ENCODE assay signal across 15 cellular contexts in the genomic region with DNA sequence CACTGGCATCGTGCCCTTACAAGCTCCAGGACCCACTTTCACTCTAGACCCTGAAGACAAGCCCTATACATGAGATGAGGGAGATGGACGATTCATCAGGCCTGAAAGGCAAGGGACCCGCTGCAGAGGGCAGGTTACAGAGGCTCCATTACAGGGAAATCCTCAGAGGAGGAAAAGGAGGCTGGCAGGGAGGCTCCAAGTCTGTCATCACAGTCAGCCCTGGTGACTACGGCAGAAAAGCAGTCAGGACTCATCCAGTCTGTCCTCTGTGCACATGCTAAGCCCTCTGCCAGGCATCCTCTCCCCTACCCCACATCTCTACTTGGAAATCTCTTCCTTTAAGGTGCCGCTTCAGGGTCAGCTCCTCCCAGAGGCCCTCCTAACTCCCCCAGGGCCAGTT.
DNase-seq lines count a peak whose midpoint lies in the region; ATAC-seq and TF ChIP-seq lines count a peak whose summit lies in the region.
"Had no signal": no experiment of that assay in that cellular context is flagged by ENCODE, and none has a peak within 500 bp of the region (broad histone marks: within the 10 kb centered on the region; RNA-seq: fewer than 3 reads in every experiment).

No MANE protein-coding gene starts in this region.

- no peaks in the 10 kb centered on the region for H3K27me3 ChIP-seq in GM23248 (replicated peaks; ENCODE audit: insufficient read depth)
- H3K27me3 ChIP-seq: BE2C had no signal

- no peak overlapping the region for H3K9ac ChIP-seq in GM23248

- H3K4me1 ChIP-seq in GM23248 (ENCODE audit: insufficient read depth): no peaks in the 10 kb centered on the region
- H3K4me1 ChIP-seq: BE2C, HAP-1 had no signal

- H3K36me3 ChIP-seq in GM23248 (ENCODE audit: low read depth): no peaks in the 10 kb centered on the region
- H3K36me3 ChIP-seq: BE2C, HAP-1 had no signal

- ATAC-seq in HG03097 (IDR thresholded peaks at IDR 0.05; ENCODE audit: low FRiP score, unreplicated experiment): no peak
- no peak for ATAC-seq in stimulated activated naive CD8-positive, alpha-beta T cell treated with anti-CD3 and anti-CD28 coated beads, Interleukin-15, Interleukin-2, amounts not matched to agents 100 U/mL and 50 U/mL, for 24 hours

- H3K9me3 Mint-ChIP-seq in osteocyte (ENCODE audit: unreplicated experiment): peaks cover 4% of the 10 kb centered on the region
- H3K9me3 Mint-ChIP-seq: CD4-positive, alpha-beta T cell had no signal

- no peaks in the 10 kb centered on the region for H3K27me3 Mint-ChIP-seq in osteocyte (ENCODE audit: unreplicated experiment)

- peak; percentile 19 for DNase-seq in GM23248
- peak; percentile 46 for DNase-seq in coronary artery (ENCODE audit: low spot score)
- peak; percentile 45 for DNase-seq in mesenteric fat pad (ENCODE audit: low spot score)
- DNase-seq in osteocyte (ENCODE audit: extremely low spot score, unreplicated experiment): peak; percentile 67
- DNase-seq in activated CD8-positive, alpha-beta memory T cell treated with anti-CD3 and anti-CD28 coated beads, Interleukin-2, amount 50 U/mL, for 48 hours: no peak
- DNase-seq in EL: no peak
- DNase-seq in stimulated activated naive CD8-positive, alpha-beta T cell treated with anti-CD3 and anti-CD28 coated beads, Interleukin-15, Interleukin-2, amounts not matched to agents 100 U/mL and 50 U/mL, for 24 hours: no peak
- DNase-seq: 8988T; BE2C; Caco-2; CD4-positive, alpha-beta T cell; GDM1 had no signal

- H3K27ac ChIP-seq in GM23248 (no peak overlapping the region), coronary artery (no peak overlapping the region)
- H3K27ac ChIP-seq: C4-2B had no signal

- in situ Hi-C loops in GM23248 (cut with MboI): no loop called here

- TF ChIP-seq CTCF in coronary artery (IDR thresholded peaks at IDR 0.05) (no peak), osteocyte (IDR thresholded peaks at IDR 0.05) (no peak)

- H3K4me3 ChIP-seq in GM23248: no peak overlapping the region
- no peak overlapping the region for H3K4me3 ChIP-seq in coronary artery
- H3K4me3 ChIP-seq: HAP-1 had no signal

- no peak overlapping the region for H3K4me3 Mint-ChIP-seq in osteocyte (ENCODE audit: unreplicated experiment)
- H3K4me3 Mint-ChIP-seq: CD4-positive, alpha-beta T cell had no signal

- no peak overlapping the region for H3K27ac Mint-ChIP-seq in osteocyte (ENCODE audit: unreplicated experiment)
- H3K27ac Mint-ChIP-seq: CD4-positive, alpha-beta T cell had no signal

- 37 to 42% methylated on average over 5 of the region's 5 CpGs for WGBS in GM23248 (ENCODE audit: low coverage in 1 of 2, low lambda C conversion rate in 2 of 2, missing lambda C conversion rate in 2 of 2), 2 experiments

- H3K4me1 Mint-ChIP-seq in osteocyte (ENCODE audit: unreplicated experiment): peaks cover 10% of the 10 kb centered on the region

- H3K4me2 ChIP-seq in GM23248 (ENCODE audit: unreplicated experiment): no peak overlapping the region

- no peaks in the 10 kb centered on the region for H3K79me2 ChIP-seq in GM23248 (ENCODE audit: insufficient read depth)

- H3K9me2 ChIP-seq in GM23248 (ENCODE audit: insufficient read depth): no peaks in the 10 kb centered on the region

- H4K20me1 ChIP-seq in GM23248 (ENCODE audit: insufficient read depth): no peaks in the 10 kb centered on the region

- H3K36me3 Mint-ChIP-seq in osteocyte (ENCODE audit: unreplicated experiment): no peaks in the 10 kb centered on the region

- H2AFZ ChIP-seq in GM23248: no peak overlapping the region

- H3F3A ChIP-seq in GM23248 (ENCODE audit: insufficient read depth): no peaks in the 10 kb centered on the region

- no peaks in the 10 kb centered on the region for H3K9me3 ChIP-seq in GM23248 (ENCODE audit: low read depth)
- H3K9me3 ChIP-seq: BE2C, Caco-2, HAP-1 had no signal

Comparison
In these comparisons a context has a peak if more than half of its experiments do, and no peak if none do; other contexts are left out.
1. DNase-seq: peak in GM23248 (single experiment), coronary artery (single experiment), mesenteric fat pad (single experiment) and osteocyte (single experiment); none in activated CD8-positive, alpha-beta memory T cell treated with anti-CD3 and anti-CD28 coated beads, Interleukin-2, amount 50 U/mL, for 48 hours (single experiment), EL (single experiment) and stimulated activated naive CD8-positive, alpha-beta T cell treated with anti-CD3 and anti-CD28 coated beads, Interleukin-15, Interleukin-2, amounts not matched to agents 100 U/mL and 50 U/mL, for 24 hours (single experiment).